In genomic region chr14:24365600-24366374, GRCh38 we compare ENCODE assay signal across 1 cellular context.
TF ChIP-seq lines count a peak whose summit lies in the region.

No MANE protein-coding gene starts in this region.

TF ChIP-seq in HEK293, 187 proteins besides CTCF, POLR2A, EP300 and RAD21 (continued from another document and continues in another):
- TF ChIP-seq ZNF518A (tag by site-specific recombination; conservative IDR thresholded peaks at IDR 0.05; ENCODE audit: low read depth) (no peak), ZNF654 (tag by site-specific recombination; IDR thresholded peaks at IDR 0.05; ENCODE audit: low read depth) (peak; percentile 51), TSHZ1 (tag by site-specific recombination; IDR thresholded peaks at IDR 0.05; ENCODE audit: borderline replicate concordance) (no peak), ZBTB17 (tag by site-specific recombination; IDR thresholded peaks at IDR 0.05) (peak; percentile 69), ZNF423 (tag by site-specific recombination; IDR thresholded peaks at IDR 0.05) (0 out of 2 replicates have a peak, but pooled peaks have one; percentile 12), KLF8 (tag by site-specific recombination; IDR thresholded peaks at IDR 0.05) (peak; percentile 66), ZNF2 (tag by site-specific recombination; IDR thresholded peaks at IDR 0.05) (peak; percentile 40; the same call in 1 of the 2 replicates), ZNF10 (tag by site-specific recombination; IDR thresholded peaks at IDR 0.05) (peak; percentile 24; the same call in 1 of the 2 replicates), ZNF24 (tag by site-specific recombination; IDR thresholded peaks at IDR 0.05) (0 out of 2 replicates have a peak, but pooled peaks have one; percentile 22), ZBTB48 (tag by site-specific recombination; IDR thresholded peaks at IDR 0.05) (no peak), PATZ1 (tag by site-specific recombination; IDR thresholded peaks at IDR 0.05) (peak; percentile 98), ZNF600 (tag by site-specific recombination; IDR thresholded peaks at IDR 0.05) (peak; percentile 92), PRDM10 (tag by site-specific recombination; IDR thresholded peaks at IDR 0.05) (peak; percentile 78), ZNF610 (tag by site-specific recombination; IDR thresholded peaks at IDR 0.05; ENCODE audit: borderline replicate concordance) (0 out of 2 replicates have a peak, but pooled peaks have one; percentile 57), SETDB1 (IDR thresholded peaks at IDR 0.05; ENCODE audit: insufficient read length, low read length) (no peak), ZFP69B (tag by site-specific recombination; IDR thresholded peaks at IDR 0.05) (peak; percentile 33; the same call in 1 of the 2 replicates), GLIS2 (tag by site-specific recombination; IDR thresholded peaks at IDR 0.05) (peak; percentile 79), PRDM6 (tag by site-specific recombination; IDR thresholded peaks at IDR 0.05) (no peak), ZBTB10 (tag by site-specific recombination; IDR thresholded peaks at IDR 0.05) (peak; percentile 46; the same call in 1 of the 2 replicates), ZNF692 (tag by site-specific recombination; IDR thresholded peaks at IDR 0.05) (peak; percentile 81), ZBTB8A (tag by site-specific recombination; IDR thresholded peaks at IDR 0.05) (peak; percentile 72), ZNF398 (tag by site-specific recombination; IDR thresholded peaks at IDR 0.05) (peak; percentile 61), ZNF324 (tag by site-specific recombination; IDR thresholded peaks at IDR 0.05) (0 out of 2 replicates have a peak, but pooled peaks have one; percentile 59), ZNF23 (tag by site-specific recombination; IDR thresholded peaks at IDR 0.05; ENCODE audit: borderline replicate concordance) (no peak), ZSCAN30 (tag by site-specific recombination; IDR thresholded peaks at IDR 0.05) (0 out of 2 replicates have a peak, but pooled peaks have one; percentile 45), ZNF302 (tag by site-specific recombination; IDR thresholded peaks at IDR 0.05; ENCODE audit: low read depth) (no peak), ZNF645 (tag by site-specific recombination; IDR thresholded peaks at IDR 0.05) (no peak), ZNF629 (tag by site-specific recombination; IDR thresholded peaks at IDR 0.05) (peak; percentile 69), ZBTB20 (tag by site-specific recombination; IDR thresholded peaks at IDR 0.05) (peak; percentile 53)
